In the genomic region with DNA sequence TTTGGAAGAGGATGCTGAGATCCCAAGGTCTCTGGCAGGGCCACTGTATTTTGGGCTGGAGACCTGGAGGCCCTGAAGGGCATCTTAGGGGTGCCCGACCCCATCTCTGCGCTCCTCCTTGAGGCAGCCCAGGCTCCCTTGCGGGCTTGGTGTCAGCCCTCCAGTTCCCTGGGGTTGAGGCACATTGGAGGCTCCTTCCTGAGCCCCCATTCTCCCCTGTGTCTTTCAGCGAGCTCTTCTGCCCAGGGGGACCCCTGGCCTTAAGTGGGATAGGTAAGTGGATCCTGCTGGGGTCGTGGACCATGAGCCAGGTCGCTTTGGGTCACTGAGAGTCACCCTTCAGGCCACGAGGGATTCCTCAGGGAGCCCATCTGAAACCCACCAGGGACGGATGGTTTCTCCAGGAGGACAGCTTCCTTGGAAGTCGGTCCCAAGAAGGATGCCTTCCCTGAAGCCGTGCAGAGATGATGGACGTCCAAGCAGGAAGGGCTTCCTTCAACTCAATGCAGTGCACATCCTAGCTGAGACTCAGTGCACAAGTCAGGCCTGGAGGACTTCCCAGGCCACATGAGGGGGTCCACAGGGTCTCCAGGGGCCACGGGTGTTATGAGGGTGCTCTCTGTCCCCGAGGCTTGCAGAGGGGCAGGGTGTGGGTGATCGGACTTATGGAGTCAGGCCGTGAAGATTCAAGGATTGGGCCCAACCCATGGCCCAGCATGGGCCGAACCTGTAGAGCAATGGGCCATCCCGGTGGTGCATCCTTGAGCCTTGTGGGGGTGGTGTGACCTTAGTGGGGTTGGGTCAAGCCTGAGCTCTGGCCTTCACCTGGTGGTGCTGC, we compare ENCODE assay signal across 12 cellular contexts.
DNase-seq lines count a peak whose midpoint lies in the region; ATAC-seq and TF ChIP-seq lines count a peak whose summit lies in the region.
"Had no signal": no experiment of that assay in that cellular context is flagged by ENCODE, and none has a peak within 500 bp of the region (broad histone marks: within the 10 kb centered on the region; RNA-seq: fewer than 3 reads in every experiment).

No MANE protein-coding gene starts in this region.

- peaks cover 58% of the 10 kb centered on the region for H3K9me3 Mint-ChIP-seq in activated naive CD4-positive, alpha-beta T cell treated with anti-CD3 and anti-CD28 coated beads, Interleukin-2, amount 10 ng/mL, durations not matched to agents 7 days and 5 days
- H3K9me3 Mint-ChIP-seq in endothelial cell (ENCODE audit: unreplicated experiment), result peaks cover 33% of the 10 kb centered on the region

- H3K4me3 ChIP-seq in upper lobe of right lung, result no peak overlapping the region
- H3K4me3 ChIP-seq: MG63 had no signal

- intact Hi-C loops in upper lobe of right lung (cut with DNase I), result no loop called here

- no peaks in the 10 kb centered on the region for H3K27me3 ChIP-seq in upper lobe of right lung
- H3K27me3 ChIP-seq: MG63 had no signal

- no peak overlapping the region for H3K27ac Mint-ChIP-seq in activated naive CD4-positive, alpha-beta T cell treated with anti-CD3 and anti-CD28 coated beads, Interleukin-2, amount 10 ng/mL, durations not matched to agents 7 days and 5 days
- H3K27ac Mint-ChIP-seq in endothelial cell (ENCODE audit: unreplicated experiment), result no peak overlapping the region

- peaks cover 13% of the 10 kb centered on the region for H3K9me3 ChIP-seq in upper lobe of right lung
- H3K9me3 ChIP-seq: MG63 had no signal

- CTCF ChIA-PET in activated naive CD4-positive, alpha-beta T cell treated with anti-CD3 and anti-CD28 coated beads, Interleukin-2, amount 10 ng/mL, durations not matched to agents 7 days and 5 days (lab: Charles Lee), result no interaction called here

- ATAC-seq in upper lobe of right lung, result no peak

- H3K36me3 Mint-ChIP-seq in activated naive CD4-positive, alpha-beta T cell treated with anti-CD3 and anti-CD28 coated beads, Interleukin-2, amount 10 ng/mL, durations not matched to agents 7 days and 5 days, result no peaks in the 10 kb centered on the region
- H3K36me3 Mint-ChIP-seq in endothelial cell (ENCODE audit: low read depth, unreplicated experiment), result peaks cover 16% of the 10 kb centered on the region

- H3K4me1 Mint-ChIP-seq in activated naive CD4-positive, alpha-beta T cell treated with anti-CD3 and anti-CD28 coated beads, Interleukin-2, amount 10 ng/mL, durations not matched to agents 7 days and 5 days, result no peaks in the 10 kb centered on the region
- no peaks in the 10 kb centered on the region for H3K4me1 Mint-ChIP-seq in endothelial cell (ENCODE audit: unreplicated experiment)

- H3K4me3 Mint-ChIP-seq in activated naive CD4-positive, alpha-beta T cell treated with anti-CD3 and anti-CD28 coated beads, Interleukin-2, amount 10 ng/mL, durations not matched to agents 7 days and 5 days, result no peak overlapping the region
- H3K4me3 Mint-ChIP-seq in endothelial cell (ENCODE audit: unreplicated experiment), result no peak overlapping the region

- TF ChIP-seq CTCF in upper lobe of right lung (IDR thresholded peaks at IDR 0.05) (no peak), endothelial cell (IDR thresholded peaks at IDR 0.05; ENCODE audit: unreplicated experiment) (no peak)

- no peaks in the 10 kb centered on the region for H3K27me3 Mint-ChIP-seq in activated naive CD4-positive, alpha-beta T cell treated with anti-CD3 and anti-CD28 coated beads, Interleukin-2, amount 10 ng/mL, durations not matched to agents 7 days and 5 days
- H3K27me3 Mint-ChIP-seq in endothelial cell (ENCODE audit: unreplicated experiment), result peaks cover 28% of the 10 kb centered on the region

- peak; percentile 14 for DNase-seq in activated naive CD4-positive, alpha-beta T cell treated with anti-CD3 and anti-CD28 coated beads, Interleukin-2, amount 10 ng/mL, durations not matched to agents 7 days and 5 days
- no peak for DNase-seq in activated naive CD4-positive, alpha-beta T cell treated with Interleukin-2 at 50 U/mL for 16 hours
- DNase-seq in ecto neural progenitor cell (ENCODE audit: low spot score) (peak; percentile 23), mesenteric fat pad (ENCODE audit: low spot score) (peak; percentile 51), upper lobe of right lung (peak; percentile 48), NCI-H2107 (lab: John Stamatoyannopoulos, UW) (no peak), EL (no peak), endothelial cell (ENCODE audit: low spot score) (no peak)
- DNase-seq: cerebellar nuclear complex; MG63; SHP77 treated with DMSO at 0.1 percent for 48 hours; stimulated activated CD4-positive, alpha-beta T cell treated with anti-CD3 and anti-CD28 coated beads, Interleukin-4, amount 100 ng/mL, for 1 hour had no signal

- H3K27ac ChIP-seq in upper lobe of right lung, result no peak overlapping the region

- H3K36me3 ChIP-seq in upper lobe of right lung, result no peaks in the 10 kb centered on the region
- H3K36me3 ChIP-seq: MG63 had no signal

- H3K4me1 ChIP-seq in upper lobe of right lung, result no peaks in the 10 kb centered on the region

Comparison
In these comparisons a context has a peak if more than half of its experiments do, and no peak if none do; other contexts are left out.
1. DNase-seq: peak in activated naive CD4-positive, alpha-beta T cell treated with anti-CD3 and anti-CD28 coated beads, Interleukin-2, amount 10 ng/mL, durations not matched to agents 7 days and 5 days (single experiment), ecto neural progenitor cell (single experiment), mesenteric fat pad (single experiment) and upper lobe of right lung (single experiment); none in activated naive CD4-positive, alpha-beta T cell treated with Interleukin-2 at 50 U/mL for 16 hours (single experiment), NCI-H2107 (single experiment), EL (single experiment) and endothelial cell (single experiment).